1 cellular context compared by ENCODE assay signal in the genomic region with DNA sequence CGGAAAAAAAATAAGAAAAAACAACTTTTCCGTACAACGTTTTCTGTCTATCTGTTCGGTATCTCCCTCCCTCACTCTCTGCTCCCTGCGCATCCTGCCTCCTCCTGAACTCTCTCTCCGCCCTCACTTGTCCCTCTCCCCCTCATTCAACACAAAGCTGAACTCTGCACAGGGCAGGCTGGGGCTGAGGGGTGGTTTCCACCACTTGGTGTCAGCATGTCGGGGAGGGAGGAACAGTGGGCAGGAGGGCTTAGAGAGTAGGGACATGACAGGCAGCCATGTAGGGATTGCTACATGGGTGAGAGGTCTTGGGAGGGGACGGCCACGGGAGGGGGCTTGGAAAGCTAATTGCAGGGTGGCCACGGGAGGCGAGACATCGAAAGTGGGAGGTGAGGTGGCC.
A peak's percentile ranks its signal among the peaks of the same experiment; 100 is the strongest.
TF ChIP-seq lines count a peak whose summit lies in the region.

No MANE protein-coding gene starts in this region.

TF ChIP-seq in HepG2, 621 proteins besides CTCF, POLR2A, EP300 and RAD21 (continues in another document):
- TF ChIP-seq SP5 (CRISPR knock-in tag; IDR thresholded peaks at IDR 0.05; ENCODE audit: borderline replicate concordance, low read depth) (no peak), RBFOX2 (IDR thresholded peaks at IDR 0.05; ENCODE audit: low read depth, low read length) (no peak), ZNF850 (CRISPR knock-in tag; conservative IDR thresholded peaks at IDR 0.05) (no peak), HES4 (CRISPR knock-in tag; IDR thresholded peaks at IDR 0.05; ENCODE audit: borderline replicate concordance) (no peak), ZZZ3 (CRISPR knock-in tag; IDR thresholded peaks at IDR 0.05; ENCODE audit: borderline replicate concordance) (no peak), PHF20 (CRISPR knock-in tag; IDR thresholded peaks at IDR 0.05) (no peak), ZNF792 (CRISPR knock-in tag; IDR thresholded peaks at IDR 0.05) (no peak), TBL1XR1 (IDR thresholded peaks at IDR 0.05; ENCODE audit: borderline replicate concordance, low read length, partially characterized antibody) (no peak), SAP130 (CRISPR knock-in tag; IDR thresholded peaks at IDR 0.05; ENCODE audit: low read depth) (peak; percentile 34; the same call in 1 of the 2 replicates), HMG20B (CRISPR knock-in tag; conservative IDR thresholded peaks at IDR 0.05) (no peak), BHLHE40 (IDR thresholded peaks at IDR 0.05; ENCODE audit: low read length) (no peak), ZNF644 (CRISPR knock-in tag; IDR thresholded peaks at IDR 0.05; ENCODE audit: low read depth) (0 out of 2 replicates have a peak, but pooled peaks have one; percentile 19), THAP11 (CRISPR knock-in tag; IDR thresholded peaks at IDR 0.05) (0 out of 2 replicates have a peak, but pooled peaks have one; percentile 32), IKZF4 (CRISPR knock-in tag; IDR thresholded peaks at IDR 0.05; ENCODE audit: borderline replicate concordance, low read depth, not compliant biosample characterization) (no peak), ZBTB21 (CRISPR knock-in tag; IDR thresholded peaks at IDR 0.05) (no peak)
- TF ChIP-seq, protein P1, sequence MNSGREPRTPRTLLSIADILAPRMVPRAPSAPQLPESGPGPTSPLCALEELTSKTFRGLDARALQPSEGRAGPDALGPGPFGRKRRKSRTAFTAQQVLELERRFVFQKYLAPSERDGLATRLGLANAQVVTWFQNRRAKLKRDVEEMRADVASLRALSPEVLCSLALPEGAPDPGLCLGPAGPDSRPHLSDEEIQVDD (CRISPR knock-in tag; IDR thresholded peaks at IDR 0.05; ENCODE audit: borderline replicate concordance): no peak
- TF ChIP-seq, protein P2, sequence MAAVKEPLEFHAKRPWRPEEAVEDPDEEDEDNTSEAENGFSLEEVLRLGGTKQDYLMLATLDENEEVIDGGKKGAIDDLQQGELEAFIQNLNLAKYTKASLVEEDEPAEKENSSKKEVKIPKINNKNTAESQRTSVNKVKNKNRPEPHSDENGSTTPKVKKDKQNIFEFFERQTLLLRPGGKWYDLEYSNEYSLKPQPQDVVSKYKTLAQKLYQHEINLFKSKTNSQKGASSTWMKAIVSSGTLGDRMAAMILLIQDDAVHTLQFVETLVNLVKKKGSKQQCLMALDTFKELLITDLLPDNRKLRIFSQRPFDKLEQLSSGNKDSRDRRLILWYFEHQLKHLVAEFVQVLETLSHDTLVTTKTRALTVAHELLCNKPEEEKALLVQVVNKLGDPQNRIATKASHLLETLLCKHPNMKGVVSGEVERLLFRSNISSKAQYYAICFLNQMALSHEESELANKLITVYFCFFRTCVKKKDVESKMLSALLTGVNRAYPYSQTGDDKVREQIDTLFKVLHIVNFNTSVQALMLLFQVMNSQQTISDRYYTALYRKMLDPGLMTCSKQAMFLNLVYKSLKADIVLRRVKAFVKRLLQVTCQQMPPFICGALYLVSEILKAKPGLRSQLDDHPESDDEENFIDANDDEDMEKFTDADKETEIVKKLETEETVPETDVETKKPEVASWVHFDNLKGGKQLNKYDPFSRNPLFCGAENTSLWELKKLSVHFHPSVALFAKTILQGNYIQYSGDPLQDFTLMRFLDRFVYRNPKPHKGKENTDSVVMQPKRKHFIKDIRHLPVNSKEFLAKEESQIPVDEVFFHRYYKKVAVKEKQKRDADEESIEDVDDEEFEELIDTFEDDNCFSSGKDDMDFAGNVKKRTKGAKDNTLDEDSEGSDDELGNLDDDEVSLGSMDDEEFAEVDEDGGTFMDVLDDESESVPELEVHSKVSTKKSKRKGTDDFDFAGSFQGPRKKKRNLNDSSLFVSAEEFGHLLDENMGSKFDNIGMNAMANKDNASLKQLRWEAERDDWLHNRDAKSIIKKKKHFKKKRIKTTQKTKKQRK (IDR thresholded peaks at IDR 0.05; ENCODE audit: low read length): no peak
- TF ChIP-seq, protein P3, sequence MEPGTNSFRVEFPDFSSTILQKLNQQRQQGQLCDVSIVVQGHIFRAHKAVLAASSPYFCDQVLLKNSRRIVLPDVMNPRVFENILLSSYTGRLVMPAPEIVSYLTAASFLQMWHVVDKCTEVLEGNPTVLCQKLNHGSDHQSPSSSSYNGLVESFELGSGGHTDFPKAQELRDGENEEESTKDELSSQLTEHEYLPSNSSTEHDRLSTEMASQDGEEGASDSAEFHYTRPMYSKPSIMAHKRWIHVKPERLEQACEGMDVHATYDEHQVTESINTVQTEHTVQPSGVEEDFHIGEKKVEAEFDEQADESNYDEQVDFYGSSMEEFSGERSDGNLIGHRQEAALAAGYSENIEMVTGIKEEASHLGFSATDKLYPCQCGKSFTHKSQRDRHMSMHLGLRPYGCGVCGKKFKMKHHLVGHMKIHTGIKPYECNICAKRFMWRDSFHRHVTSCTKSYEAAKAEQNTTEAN (CRISPR knock-in tag; conservative IDR thresholded peaks at IDR 0.05): no peak
- TF ChIP-seq, protein P4, sequence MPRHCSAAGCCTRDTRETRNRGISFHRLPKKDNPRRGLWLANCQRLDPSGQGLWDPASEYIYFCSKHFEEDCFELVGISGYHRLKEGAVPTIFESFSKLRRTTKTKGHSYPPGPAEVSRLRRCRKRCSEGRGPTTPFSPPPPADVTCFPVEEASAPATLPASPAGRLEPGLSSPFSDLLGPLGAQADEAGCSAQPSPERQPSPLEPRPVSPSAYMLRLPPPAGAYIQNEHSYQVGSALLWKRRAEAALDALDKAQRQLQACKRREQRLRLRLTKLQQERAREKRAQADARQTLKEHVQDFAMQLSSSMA (CRISPR knock-in tag; IDR thresholded peaks at IDR 0.05): no peak
- TF ChIP-seq, protein P5, sequence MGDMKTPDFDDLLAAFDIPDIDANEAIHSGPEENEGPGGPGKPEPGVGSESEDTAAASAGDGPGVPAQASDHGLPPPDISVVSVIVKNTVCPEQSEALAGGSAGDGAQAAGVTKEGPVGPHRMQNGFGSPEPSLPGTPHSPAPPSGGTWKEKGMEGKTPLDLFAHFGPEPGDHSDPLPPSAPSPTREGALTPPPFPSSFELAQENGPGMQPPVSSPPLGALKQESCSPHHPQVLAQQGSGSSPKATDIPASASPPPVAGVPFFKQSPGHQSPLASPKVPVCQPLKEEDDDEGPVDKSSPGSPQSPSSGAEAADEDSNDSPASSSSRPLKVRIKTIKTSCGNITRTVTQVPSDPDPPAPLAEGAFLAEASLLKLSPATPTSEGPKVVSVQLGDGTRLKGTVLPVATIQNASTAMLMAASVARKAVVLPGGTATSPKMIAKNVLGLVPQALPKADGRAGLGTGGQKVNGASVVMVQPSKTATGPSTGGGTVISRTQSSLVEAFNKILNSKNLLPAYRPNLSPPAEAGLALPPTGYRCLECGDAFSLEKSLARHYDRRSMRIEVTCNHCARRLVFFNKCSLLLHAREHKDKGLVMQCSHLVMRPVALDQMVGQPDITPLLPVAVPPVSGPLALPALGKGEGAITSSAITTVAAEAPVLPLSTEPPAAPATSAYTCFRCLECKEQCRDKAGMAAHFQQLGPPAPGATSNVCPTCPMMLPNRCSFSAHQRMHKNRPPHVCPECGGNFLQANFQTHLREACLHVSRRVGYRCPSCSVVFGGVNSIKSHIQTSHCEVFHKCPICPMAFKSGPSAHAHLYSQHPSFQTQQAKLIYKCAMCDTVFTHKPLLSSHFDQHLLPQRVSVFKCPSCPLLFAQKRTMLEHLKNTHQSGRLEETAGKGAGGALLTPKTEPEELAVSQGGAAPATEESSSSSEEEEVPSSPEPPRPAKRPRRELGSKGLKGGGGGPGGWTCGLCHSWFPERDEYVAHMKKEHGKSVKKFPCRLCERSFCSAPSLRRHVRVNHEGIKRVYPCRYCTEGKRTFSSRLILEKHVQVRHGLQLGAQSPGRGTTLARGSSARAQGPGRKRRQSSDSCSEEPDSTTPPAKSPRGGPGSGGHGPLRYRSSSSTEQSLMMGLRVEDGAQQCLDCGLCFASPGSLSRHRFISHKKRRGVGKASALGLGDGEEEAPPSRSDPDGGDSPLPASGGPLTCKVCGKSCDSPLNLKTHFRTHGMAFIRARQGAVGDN (CRISPR knock-in tag; IDR thresholded peaks at IDR 0.05): peak; percentile 34
- TF ChIP-seq, protein P6, sequence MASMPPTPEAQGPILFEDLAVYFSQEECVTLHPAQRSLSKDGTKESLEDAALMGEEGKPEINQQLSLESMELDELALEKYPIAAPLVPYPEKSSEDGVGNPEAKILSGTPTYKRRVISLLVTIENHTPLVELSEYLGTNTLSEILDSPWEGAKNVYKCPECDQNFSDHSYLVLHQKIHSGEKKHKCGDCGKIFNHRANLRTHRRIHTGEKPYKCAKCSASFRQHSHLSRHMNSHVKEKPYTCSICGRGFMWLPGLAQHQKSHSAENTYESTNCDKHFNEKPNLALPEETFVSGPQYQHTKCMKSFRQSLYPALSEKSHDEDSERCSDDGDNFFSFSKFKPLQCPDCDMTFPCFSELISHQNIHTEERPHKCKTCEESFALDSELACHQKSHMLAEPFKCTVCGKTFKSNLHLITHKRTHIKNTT (CRISPR knock-in tag; IDR thresholded peaks at IDR 0.05): no peak
- TF ChIP-seq, protein P7, sequence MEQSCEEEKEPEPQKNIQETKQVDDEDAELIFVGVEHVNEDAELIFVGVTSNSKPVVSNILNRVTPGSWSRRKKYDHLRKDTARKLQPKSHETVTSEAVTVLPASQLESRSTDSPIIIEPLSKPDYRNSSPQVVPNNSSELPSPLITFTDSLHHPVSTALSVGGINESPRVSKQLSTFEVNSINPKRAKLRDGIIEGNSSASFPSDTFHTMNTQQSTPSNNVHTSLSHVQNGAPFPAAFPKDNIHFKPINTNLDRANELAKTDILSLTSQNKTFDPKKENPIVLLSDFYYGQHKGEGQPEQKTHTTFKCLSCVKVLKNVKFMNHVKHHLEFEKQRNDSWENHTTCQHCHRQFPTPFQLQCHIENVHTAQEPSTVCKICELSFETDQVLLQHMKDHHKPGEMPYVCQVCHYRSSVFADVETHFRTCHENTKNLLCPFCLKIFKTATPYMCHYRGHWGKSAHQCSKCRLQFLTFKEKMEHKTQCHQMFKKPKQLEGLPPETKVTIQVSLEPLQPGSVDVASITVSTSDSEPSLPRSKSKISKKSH (CRISPR knock-in tag; IDR thresholded peaks at IDR 0.05; ENCODE audit: borderline replicate concordance): no peak
- TF ChIP-seq, protein P8, sequence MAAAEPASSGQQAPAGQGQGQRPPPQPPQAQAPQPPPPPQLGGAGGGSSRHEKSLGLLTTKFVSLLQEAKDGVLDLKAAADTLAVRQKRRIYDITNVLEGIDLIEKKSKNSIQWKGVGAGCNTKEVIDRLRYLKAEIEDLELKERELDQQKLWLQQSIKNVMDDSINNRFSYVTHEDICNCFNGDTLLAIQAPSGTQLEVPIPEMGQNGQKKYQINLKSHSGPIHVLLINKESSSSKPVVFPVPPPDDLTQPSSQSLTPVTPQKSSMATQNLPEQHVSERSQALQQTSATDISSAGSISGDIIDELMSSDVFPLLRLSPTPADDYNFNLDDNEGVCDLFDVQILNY (CRISPR knock-in tag; conservative IDR thresholded peaks at IDR 0.05): no peak
- TF ChIP-seq, protein P9, sequence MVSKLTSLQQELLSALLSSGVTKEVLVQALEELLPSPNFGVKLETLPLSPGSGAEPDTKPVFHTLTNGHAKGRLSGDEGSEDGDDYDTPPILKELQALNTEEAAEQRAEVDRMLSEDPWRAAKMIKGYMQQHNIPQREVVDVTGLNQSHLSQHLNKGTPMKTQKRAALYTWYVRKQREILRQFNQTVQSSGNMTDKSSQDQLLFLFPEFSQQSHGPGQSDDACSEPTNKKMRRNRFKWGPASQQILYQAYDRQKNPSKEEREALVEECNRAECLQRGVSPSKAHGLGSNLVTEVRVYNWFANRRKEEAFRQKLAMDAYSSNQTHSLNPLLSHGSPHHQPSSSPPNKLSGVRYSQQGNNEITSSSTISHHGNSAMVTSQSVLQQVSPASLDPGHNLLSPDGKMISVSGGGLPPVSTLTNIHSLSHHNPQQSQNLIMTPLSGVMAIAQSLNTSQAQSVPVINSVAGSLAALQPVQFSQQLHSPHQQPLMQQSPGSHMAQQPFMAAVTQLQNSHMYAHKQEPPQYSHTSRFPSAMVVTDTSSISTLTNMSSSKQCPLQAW (CRISPR knock-in tag; IDR thresholded peaks at IDR 0.05): peak; percentile 56; the same call in 1 of the 2 replicates
- TF ChIP-seq, protein P10, sequence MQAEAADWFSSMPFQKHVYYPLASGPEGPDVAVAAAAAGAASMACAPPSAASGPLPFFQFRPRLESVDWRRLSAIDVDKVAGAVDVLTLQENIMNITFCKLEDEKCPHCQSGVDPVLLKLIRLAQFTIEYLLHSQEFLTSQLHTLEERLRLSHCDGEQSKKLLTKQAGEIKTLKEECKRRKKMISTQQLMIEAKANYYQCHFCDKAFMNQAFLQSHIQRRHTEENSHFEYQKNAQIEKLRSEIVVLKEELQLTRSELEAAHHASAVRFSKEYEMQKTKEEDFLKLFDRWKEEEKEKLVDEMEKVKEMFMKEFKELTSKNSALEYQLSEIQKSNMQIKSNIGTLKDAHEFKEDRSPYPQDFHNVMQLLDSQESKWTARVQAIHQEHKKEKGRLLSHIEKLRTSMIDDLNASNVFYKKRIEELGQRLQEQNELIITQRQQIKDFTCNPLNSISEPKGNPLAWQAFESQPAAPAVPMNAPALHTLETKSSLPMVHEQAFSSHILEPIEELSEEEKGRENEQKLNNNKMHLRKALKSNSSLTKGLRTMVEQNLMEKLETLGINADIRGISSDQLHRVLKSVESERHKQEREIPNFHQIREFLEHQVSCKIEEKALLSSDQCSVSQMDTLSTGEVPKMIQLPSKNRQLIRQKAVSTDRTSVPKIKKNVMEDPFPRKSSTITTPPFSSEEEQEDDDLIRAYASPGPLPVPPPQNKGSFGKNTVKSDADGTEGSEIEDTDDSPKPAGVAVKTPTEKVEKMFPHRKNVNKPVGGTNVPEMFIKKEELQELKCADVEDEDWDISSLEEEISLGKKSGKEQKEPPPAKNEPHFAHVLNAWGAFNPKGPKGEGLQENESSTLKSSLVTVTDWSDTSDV (CRISPR knock-in tag; IDR thresholded peaks at IDR 0.05): no peak
- TF ChIP-seq, protein P11, sequence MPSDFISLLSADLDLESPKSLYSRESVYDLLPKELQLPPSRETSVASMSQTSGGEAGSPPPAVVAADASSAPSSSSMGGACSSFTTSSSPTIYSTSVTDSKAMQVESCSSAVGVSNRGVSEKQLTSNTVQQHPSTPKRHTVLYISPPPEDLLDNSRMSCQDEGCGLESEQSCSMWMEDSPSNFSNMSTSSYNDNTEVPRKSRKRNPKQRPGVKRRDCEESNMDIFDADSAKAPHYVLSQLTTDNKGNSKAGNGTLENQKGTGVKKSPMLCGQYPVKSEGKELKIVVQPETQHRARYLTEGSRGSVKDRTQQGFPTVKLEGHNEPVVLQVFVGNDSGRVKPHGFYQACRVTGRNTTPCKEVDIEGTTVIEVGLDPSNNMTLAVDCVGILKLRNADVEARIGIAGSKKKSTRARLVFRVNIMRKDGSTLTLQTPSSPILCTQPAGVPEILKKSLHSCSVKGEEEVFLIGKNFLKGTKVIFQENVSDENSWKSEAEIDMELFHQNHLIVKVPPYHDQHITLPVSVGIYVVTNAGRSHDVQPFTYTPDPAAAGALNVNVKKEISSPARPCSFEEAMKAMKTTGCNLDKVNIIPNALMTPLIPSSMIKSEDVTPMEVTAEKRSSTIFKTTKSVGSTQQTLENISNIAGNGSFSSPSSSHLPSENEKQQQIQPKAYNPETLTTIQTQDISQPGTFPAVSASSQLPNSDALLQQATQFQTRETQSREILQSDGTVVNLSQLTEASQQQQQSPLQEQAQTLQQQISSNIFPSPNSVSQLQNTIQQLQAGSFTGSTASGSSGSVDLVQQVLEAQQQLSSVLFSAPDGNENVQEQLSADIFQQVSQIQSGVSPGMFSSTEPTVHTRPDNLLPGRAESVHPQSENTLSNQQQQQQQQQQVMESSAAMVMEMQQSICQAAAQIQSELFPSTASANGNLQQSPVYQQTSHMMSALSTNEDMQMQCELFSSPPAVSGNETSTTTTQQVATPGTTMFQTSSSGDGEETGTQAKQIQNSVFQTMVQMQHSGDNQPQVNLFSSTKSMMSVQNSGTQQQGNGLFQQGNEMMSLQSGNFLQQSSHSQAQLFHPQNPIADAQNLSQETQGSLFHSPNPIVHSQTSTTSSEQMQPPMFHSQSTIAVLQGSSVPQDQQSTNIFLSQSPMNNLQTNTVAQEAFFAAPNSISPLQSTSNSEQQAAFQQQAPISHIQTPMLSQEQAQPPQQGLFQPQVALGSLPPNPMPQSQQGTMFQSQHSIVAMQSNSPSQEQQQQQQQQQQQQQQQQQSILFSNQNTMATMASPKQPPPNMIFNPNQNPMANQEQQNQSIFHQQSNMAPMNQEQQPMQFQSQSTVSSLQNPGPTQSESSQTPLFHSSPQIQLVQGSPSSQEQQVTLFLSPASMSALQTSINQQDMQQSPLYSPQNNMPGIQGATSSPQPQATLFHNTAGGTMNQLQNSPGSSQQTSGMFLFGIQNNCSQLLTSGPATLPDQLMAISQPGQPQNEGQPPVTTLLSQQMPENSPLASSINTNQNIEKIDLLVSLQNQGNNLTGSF (CRISPR knock-in tag; IDR thresholded peaks at IDR 0.05): no peak
